9 cellular contexts compared by ENCODE assay signal in genomic region chr11:82960000-82960778, GRCh38. TPM values are rescaled to one million over a fixed set of nuclear protein-coding genes. Genes with fewer than 3 reads are reported as not detected.
A peak's percentile ranks its signal among the peaks of the same experiment; 100 is the strongest.
DNase-seq lines count a peak whose midpoint lies in the region; ATAC-seq and TF ChIP-seq lines count a peak whose summit lies in the region.
"Had no signal": no experiment of that assay in that cellular context is flagged by ENCODE, and none has a peak within 500 bp of the region (broad histone marks: within the 10 kb centered on the region; RNA-seq: fewer than 3 reads in every experiment).

No MANE protein-coding gene starts in this region.

- peaks cover 6% of the 10 kb centered on the region for H3K4me1 ChIP-seq in upper lobe of right lung
- H3K4me1 ChIP-seq in upper lobe of left lung = peaks cover 0 to 17% (median 11%) of the 10 kb centered on the region in 4 donors
- H3K4me1 ChIP-seq: sigmoid colon had no signal

- H3K4me3 ChIP-seq in upper lobe of right lung = no peak overlapping the region
- no peak overlapping the region for H3K4me3 ChIP-seq in upper lobe of left lung
- H3K4me3 ChIP-seq: sigmoid colon had no signal

- 57% methylated on average over 5 of the region's 5 CpGs for WGBS in upper lobe of left lung, 2 donors

- TF ChIP-seq EP300 in upper lobe of left lung (IDR thresholded peaks at IDR 0.05) = no peak

- H3K9me3 ChIP-seq in upper lobe of right lung = no peaks in the 10 kb centered on the region
- no peaks in the 10 kb centered on the region for H3K9me3 ChIP-seq in upper lobe of left lung

- ATAC-seq in HG02938 (IDR thresholded peaks at IDR 0.05; ENCODE audit: unreplicated experiment) (peak; percentile 96), upper lobe of right lung (peak; percentile 39), upper lobe of left lung (ENCODE audit: low FRiP score in 2 of 2) (no peak)

- H3K27me3 ChIP-seq in upper lobe of right lung (no peaks in the 10 kb centered on the region), upper lobe of left lung (no peaks in the 10 kb centered on the region)
- H3K27me3 ChIP-seq: sigmoid colon had no signal

- H3K27ac ChIP-seq in upper lobe of right lung = no peak overlapping the region
- peak overlapping the region in 1 of 4 donors; percentile 5 for H3K27ac ChIP-seq in upper lobe of left lung
- H3K27ac ChIP-seq: sigmoid colon had no signal

- H3K36me3 ChIP-seq in upper lobe of right lung = no peaks in the 10 kb centered on the region
- H3K36me3 ChIP-seq in upper lobe of left lung = no peaks in the 10 kb centered on the region
- H3K36me3 ChIP-seq: sigmoid colon had no signal

- TF ChIP-seq CTCF in upper lobe of right lung (IDR thresholded peaks at IDR 0.05) (no peak), upper lobe of left lung (IDR thresholded peaks at IDR 0.05) (no peak)

- DNase-seq in stimulated activated CD4-positive, alpha-beta T cell treated with anti-CD3 and anti-CD28 coated beads, Interleukin-2, amount 100 ng/mL, for 4 hours (ENCODE audit: low read depth) = peak; percentile 33
- DNase-seq in stimulated activated CD4-positive, alpha-beta T cell treated with anti-CD3 and anti-CD28 coated beads, Interleukin-1b, Interleukin-23, amount 100 ng/mL, for 48 hours = no peak
- DNase-seq in T-helper 2 cell = peak in 3 of 5 experiments; percentile 14 to 89 (median 76)
- no peak for DNase-seq in upper lobe of right lung
- DNase-seq in DMS53 (lab: John Stamatoyannopoulos, UW) = no peak
- no peak for DNase-seq in anterior cingulate cortex (lab: John Stamatoyannopoulos, UW)
- DNase-seq in upper lobe of left lung = no peak
- DNase-seq: sigmoid colon had no signal

- no peak for TF ChIP-seq POLR2A in upper lobe of left lung (IDR thresholded peaks at IDR 0.05)

- intact Hi-C loops in upper lobe of right lung (cut with DNase I) = no loop called here

RNA-seq across cellular contexts. Expression of gene DDIAS, which starts 58.7 kb away (rescaled TPM):
- total RNA-seq in upper lobe of right lung = 3.8 TPM
- total RNA-seq in upper lobe of left lung = 1 to 10 TPM in 4 of 6 donors, not detected in 2; 1.3 to 5.6 (median 3.2) TPM

RNA-seq across cellular contexts. Expression of gene PRCP, which starts 60.0 kb away (rescaled TPM):
- total RNA-seq in upper lobe of right lung = 91.3 TPM
- 10 to 100 TPM; 11.5 to 84.5 (median 39.1) TPM for total RNA-seq in upper lobe of left lung

Comparison
In these comparisons a context has a peak if more than half of its experiments do, and no peak if none do; other contexts are left out.
1. DNase-seq: peak in stimulated activated CD4-positive, alpha-beta T cell treated with anti-CD3 and anti-CD28 coated beads, Interleukin-2, amount 100 ng/mL, for 4 hours (single experiment) and T-helper 2 cell (3 of 5); none in stimulated activated CD4-positive, alpha-beta T cell treated with anti-CD3 and anti-CD28 coated beads, Interleukin-1b, Interleukin-23, amount 100 ng/mL, for 48 hours (single experiment), upper lobe of right lung (single experiment), DMS53 (single experiment), anterior cingulate cortex (0 of 58) and upper lobe of left lung (0 of 2).
2. ATAC-seq: peak in HG02938 (single experiment) and upper lobe of right lung (single experiment); none in upper lobe of left lung (0 of 2).